ENCODE assay signal across 37 cellular contexts in genomic region chr1:90407737-90408136, GRCh38.
"Had no signal": no experiment of that assay in that cellular context is flagged by ENCODE, and none has a peak within 500 bp of the region (broad histone marks: within the 10 kb centered on the region; RNA-seq: fewer than 3 reads in every experiment).

No MANE protein-coding gene starts in this region.

- H3K9me3 Mint-ChIP-seq: activated naive CD4-positive, alpha-beta T cell treated with anti-CD3 and anti-CD28 coated beads for 36 hours; activated naive CD4-positive, alpha-beta T cell treated with anti-CD3 and anti-CD28 coated beads, Interleukin-2, amount 10 ng/mL, durations not matched to agents 7 days and 5 days; activated naive CD4-positive, alpha-beta T cell treated with anti-CD3 and anti-CD28 coated beads, Interleukin-2, amount 50 U/mL, for 24 hours; activated naive CD8-positive, alpha-beta T cell treated with anti-CD3 and anti-CD28 coated beads for 36 hours; activated naive CD8-positive, alpha-beta T cell treated with anti-CD3 and anti-CD28 coated beads, Interleukin-2, amount 10 ng/mL, durations not matched to agents 7 days and 5 days; activated naive CD8-positive, alpha-beta T cell treated with anti-CD3 and anti-CD28 coated beads, Interleukin-2, amount 50 U/mL, for 24 hours; activated T-cell treated with anti-CD3 and anti-CD28 coated beads, Interleukin-2, amount 50 U/mL, for 24 hours; activated T-cell treated with anti-CD3 and anti-CD28 coated beads, Interleukin-2, amount 50 U/mL, for 4 hours; activated T-cell treated with anti-CD3 and anti-CD28 coated beads, Interleukin-2, amount 50 U/mL, for 72 hours; activated T-helper 1 cell treated with anti-CD3 and anti-CD28 coated beads, Interleukin-12 subunit alpha, Interleukin-12 subunit beta, Interleukin-2, Interleukin-4 antibody, amounts not matched to agents 30 ng/mL and 10 ng/mL and 1 ng/mL, durations not matched to agents 14 hours and 24 hours and 36 hours; activated T-helper 17 cell treated with anti-CD3 and anti-CD28 coated beads, Interleukin-2, amount 50 U/mL, for 72 hours; activated T-helper 2 cell treated with anti-CD3 and anti-CD28 coated beads, Interferon-gamma antibody, Interleukin-2, Interleukin-4, amounts not matched to agents 10 μg/mL and 5 μg/mL and 100 μg/mL, durations not matched to agents 14 hours and 24 hours and 36 hours; brain had no signal

- H3K27me3 Mint-ChIP-seq: activated naive CD4-positive, alpha-beta T cell treated with anti-CD3 and anti-CD28 coated beads, Interleukin-2, amount 10 ng/mL, durations not matched to agents 7 days and 5 days; activated naive CD4-positive, alpha-beta T cell treated with anti-CD3 and anti-CD28 coated beads, Interleukin-2, amount 50 U/mL, for 24 hours; activated naive CD8-positive, alpha-beta T cell treated with anti-CD3 and anti-CD28 coated beads for 36 hours; activated naive CD8-positive, alpha-beta T cell treated with anti-CD3 and anti-CD28 coated beads, Interleukin-2, amount 10 ng/mL, durations not matched to agents 7 days and 5 days; activated T-cell treated with anti-CD3 and anti-CD28 coated beads, Interleukin-2, amount 50 U/mL, for 24 hours; central memory CD8-positive, alpha-beta T cell had no signal

- H3K27me3 ChIP-seq: adrenal gland, ascending aorta, body of pancreas, brain microvascular endothelial cell, breast epithelium, cardiac muscle cell had no signal

- H3K36me3 ChIP-seq: adrenal gland, ascending aorta, brain microvascular endothelial cell, breast epithelium, cardiac muscle cell had no signal

- H3K36me3 Mint-ChIP-seq: activated naive CD4-positive, alpha-beta T cell treated with anti-CD3 and anti-CD28 coated beads, Interleukin-2, amount 10 ng/mL, durations not matched to agents 7 days and 5 days; activated naive CD4-positive, alpha-beta T cell treated with anti-CD3 and anti-CD28 coated beads, Interleukin-2, amount 50 U/mL, for 24 hours; activated naive CD4-positive, alpha-beta T cell treated with anti-CD3 and anti-CD28 coated beads, Interleukin-2, amount 50 U/mL, for 72 hours; activated naive CD8-positive, alpha-beta T cell; activated naive CD8-positive, alpha-beta T cell treated with anti-CD3 and anti-CD28 coated beads for 36 hours; activated naive CD8-positive, alpha-beta T cell treated with anti-CD3 and anti-CD28 coated beads, Interleukin-2, amount 10 ng/mL, durations not matched to agents 7 days and 5 days; brain had no signal

- H3K4me1 Mint-ChIP-seq: activated naive CD4-positive, alpha-beta T cell treated with anti-CD3 and anti-CD28 coated beads, Interleukin-2, amount 10 ng/mL, durations not matched to agents 7 days and 5 days; activated naive CD4-positive, alpha-beta T cell treated with anti-CD3 and anti-CD28 coated beads, Interleukin-2, amount 50 U/mL, for 24 hours; activated naive CD8-positive, alpha-beta T cell treated with anti-CD3 and anti-CD28 coated beads for 36 hours; activated naive CD8-positive, alpha-beta T cell treated with anti-CD3 and anti-CD28 coated beads, Interleukin-2, amount 10 ng/mL, durations not matched to agents 7 days and 5 days; activated naive CD8-positive, alpha-beta T cell treated with anti-CD3 and anti-CD28 coated beads, Interleukin-2, amount 50 U/mL, for 24 hours; activated T-helper 17 cell treated with anti-CD3 and anti-CD28 coated beads, Interleukin-2, amount 50 U/mL, for 72 hours; central memory CD8-positive, alpha-beta T cell had no signal

- H3K27ac ChIP-seq: adrenal gland, ascending aorta, body of pancreas, brain microvascular endothelial cell, breast epithelium, cardiac muscle cell had no signal

- H3K4me3 ChIP-seq: adrenal gland, ascending aorta, body of pancreas, breast epithelium, cardiac muscle cell had no signal

- H3K27ac Mint-ChIP-seq: activated naive CD4-positive, alpha-beta T cell treated with anti-CD3 and anti-CD28 coated beads for 36 hours; activated naive CD4-positive, alpha-beta T cell treated with anti-CD3 and anti-CD28 coated beads, Interleukin-2, amount 10 ng/mL, durations not matched to agents 7 days and 5 days; activated naive CD4-positive, alpha-beta T cell treated with anti-CD3 and anti-CD28 coated beads, Interleukin-2, amount 50 U/mL, for 24 hours; activated naive CD4-positive, alpha-beta T cell treated with anti-CD3 and anti-CD28 coated beads, Interleukin-2, amount 50 U/mL, for 72 hours; activated naive CD8-positive, alpha-beta T cell; activated naive CD8-positive, alpha-beta T cell treated with anti-CD3 and anti-CD28 coated beads for 36 hours; activated naive CD8-positive, alpha-beta T cell treated with anti-CD3 and anti-CD28 coated beads, Interleukin-2, amount 10 ng/mL, durations not matched to agents 7 days and 5 days; activated naive CD8-positive, alpha-beta T cell treated with anti-CD3 and anti-CD28 coated beads, Interleukin-2, amount 50 U/mL, for 24 hours; activated T-cell treated with anti-CD3 and anti-CD28 coated beads, Interleukin-2, amount 50 U/mL, for 24 hours; activated T-cell treated with anti-CD3 and anti-CD28 coated beads, Interleukin-2, amount 50 U/mL, for 72 hours; activated T-helper 1 cell treated with anti-CD3 and anti-CD28 coated beads, Interleukin-12 subunit alpha, Interleukin-12 subunit beta, Interleukin-2, Interleukin-4 antibody, amounts not matched to agents 30 ng/mL and 10 ng/mL and 1 ng/mL, durations not matched to agents 14 hours and 24 hours and 36 hours; activated T-helper 17 cell treated with anti-CD3 and anti-CD28 coated beads, Interleukin-2, amount 50 U/mL, for 72 hours; activated T-helper 2 cell treated with anti-CD3 and anti-CD28 coated beads, Interferon-gamma antibody, Interleukin-2, Interleukin-4, amounts not matched to agents 10 μg/mL and 5 μg/mL and 100 μg/mL, durations not matched to agents 14 hours and 24 hours and 36 hours; brain had no signal

- DNase-seq: activated effector memory CD4-positive, alpha-beta T cell treated with anti-CD3 and anti-CD28 coated beads, Interleukin-2, amount 50 U/mL, for 16 hours; activated effector memory CD4-positive, alpha-beta T cell treated with Interleukin-2 at 50 U/mL for 16 hours; activated gamma-delta T cell; activated gamma-delta T cell treated with Interleukin-2 at 50 U/mL for 16 hours; activated naive CD4-positive, alpha-beta T cell; activated naive CD4-positive, alpha-beta T cell treated with anti-CD3 and anti-CD28 coated beads for 36 hours; activated naive CD4-positive, alpha-beta T cell treated with anti-CD3 and anti-CD28 coated beads, Interleukin-2, amount 10 ng/mL, durations not matched to agents 7 days and 5 days; activated naive CD4-positive, alpha-beta T cell treated with anti-CD3 and anti-CD28 coated beads, Interleukin-2, amount 50 U/mL, for 16 hours; activated naive CD4-positive, alpha-beta T cell treated with Interleukin-2 at 50 U/mL for 16 hours; activated naive CD8-positive, alpha-beta T cell treated with anti-CD3 and anti-CD28 coated beads for 36 hours; activated naive CD8-positive, alpha-beta T cell treated with anti-CD3 and anti-CD28 coated beads, Interleukin-2, amount 10 ng/mL, durations not matched to agents 7 days and 5 days; activated naive CD8-positive, alpha-beta T cell treated with anti-CD3 and anti-CD28 coated beads, Interleukin-2, amount 50 U/mL, for 24 hours; activated T-cell treated with anti-CD3 and anti-CD28 coated beads, Interleukin-2, amount 50 U/mL, for 24 hours; activated T-cell treated with anti-CD3 and anti-CD28 coated beads, Interleukin-2, amount 50 U/mL, for 4 hours; activated T-cell treated with anti-CD3 and anti-CD28 coated beads, Interleukin-2, amount 50 U/mL, for 48 hours; activated T-cell treated with anti-CD3 and anti-CD28 coated beads, Interleukin-2, amount 50 U/mL, for 72 hours; adrenal gland; amniotic stem cell; amygdala; anterior cingulate cortex; aorta; body of pancreas; brain microvascular endothelial cell; caudate nucleus; central memory CD4-positive, alpha-beta T cell; cerebellar nuclear complex had no signal

- H3K9me3 ChIP-seq: adrenal gland, ascending aorta, body of pancreas, breast epithelium had no signal

- H3K4me3 Mint-ChIP-seq: activated naive CD4-positive, alpha-beta T cell treated with anti-CD3 and anti-CD28 coated beads for 36 hours; activated naive CD4-positive, alpha-beta T cell treated with anti-CD3 and anti-CD28 coated beads, Interleukin-2, amount 10 ng/mL, durations not matched to agents 7 days and 5 days; activated naive CD4-positive, alpha-beta T cell treated with anti-CD3 and anti-CD28 coated beads, Interleukin-2, amount 50 U/mL, for 24 hours; activated naive CD8-positive, alpha-beta T cell; activated naive CD8-positive, alpha-beta T cell treated with anti-CD3 and anti-CD28 coated beads for 36 hours; activated naive CD8-positive, alpha-beta T cell treated with anti-CD3 and anti-CD28 coated beads, Interleukin-2, amount 10 ng/mL, durations not matched to agents 7 days and 5 days; activated naive CD8-positive, alpha-beta T cell treated with anti-CD3 and anti-CD28 coated beads, Interleukin-2, amount 50 U/mL, for 24 hours; activated T-cell treated with anti-CD3 and anti-CD28 coated beads, Interleukin-2, amount 50 U/mL, for 24 hours; activated T-cell treated with anti-CD3 and anti-CD28 coated beads, Interleukin-2, amount 50 U/mL, for 4 hours; activated T-cell treated with anti-CD3 and anti-CD28 coated beads, Interleukin-2, amount 50 U/mL, for 72 hours; activated T-helper 1 cell treated with anti-CD3 and anti-CD28 coated beads, Interleukin-12 subunit alpha, Interleukin-12 subunit beta, Interleukin-2, Interleukin-4 antibody, amounts not matched to agents 30 ng/mL and 10 ng/mL and 1 ng/mL, durations not matched to agents 14 hours and 24 hours and 36 hours; activated T-helper 17 cell treated with anti-CD3 and anti-CD28 coated beads, Interleukin-2, amount 50 U/mL, for 72 hours; brain; central memory CD8-positive, alpha-beta T cell had no signal

- ATAC-seq: activated naive CD4-positive, alpha-beta T cell treated with anti-CD3 and anti-CD28 coated beads, Interleukin-2, amount 50 U/mL, for 72 hours; activated naive CD8-positive, alpha-beta T cell treated with anti-CD3 and anti-CD28 coated beads, Interleukin-2, amount 50 U/mL, for 24 hours; activated T-cell treated with anti-CD3 and anti-CD28 coated beads, Interleukin-2, amount 50 U/mL, for 4 hours; activated T-cell treated with anti-CD3 and anti-CD28 coated beads, Interleukin-2, amount 50 U/mL, for 72 hours; activated T-helper 17 cell treated with anti-CD3 and anti-CD28 coated beads, Interleukin-2, amount 50 U/mL, for 72 hours; body of pancreas had no signal

- H3K4me1 ChIP-seq: adrenal gland, ascending aorta, body of pancreas, breast epithelium had no signal
